ENCODE assay signal across 11 cellular contexts in the genomic region with DNA sequence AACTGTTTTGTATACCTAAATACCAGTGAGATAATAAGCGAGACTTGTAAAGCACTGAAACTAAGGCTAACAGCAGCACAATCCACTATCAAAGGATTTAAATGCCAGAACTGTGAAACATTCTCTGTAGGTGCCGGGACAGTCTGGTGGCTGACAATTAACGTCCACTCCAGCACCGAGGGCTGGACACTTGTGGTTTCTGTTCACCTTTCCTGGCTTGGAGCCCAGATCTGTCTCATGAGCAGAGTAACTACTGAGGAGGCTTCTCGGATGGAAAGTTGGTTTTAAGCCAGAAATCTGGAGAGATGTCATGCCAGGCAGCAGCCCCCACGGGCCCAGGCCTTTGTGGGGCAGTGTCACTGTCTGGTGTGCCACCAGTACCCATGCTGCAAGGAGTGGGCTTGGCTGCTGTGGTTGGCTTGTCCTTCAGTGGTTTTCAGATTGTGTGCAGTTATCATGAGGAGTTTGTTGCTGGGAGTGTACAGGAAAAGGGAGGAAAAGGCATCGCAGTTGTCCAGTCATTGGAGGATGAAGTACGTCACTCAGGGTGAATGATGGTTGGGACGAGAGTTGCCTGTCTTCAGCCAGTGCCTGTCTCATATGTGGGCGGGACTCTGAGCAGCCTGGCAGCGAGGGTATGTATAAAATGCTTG. TPM values are rescaled to one million over a fixed set of nuclear protein-coding genes. Genes with fewer than 3 reads are reported as not detected.
DNase-seq lines count a peak whose midpoint lies in the region; ATAC-seq and TF ChIP-seq lines count a peak whose summit lies in the region.
"Had no signal": no experiment of that assay in that cellular context is flagged by ENCODE, and none has a peak within 500 bp of the region (broad histone marks: within the 10 kb centered on the region; RNA-seq: fewer than 3 reads in every experiment).

No MANE protein-coding gene starts in this region.

- no peak overlapping the region for H3K9ac ChIP-seq in neuronal stem cell (ENCODE audit: low read depth, low read length, poor library complexity)

- no peak overlapping the region for H2BK5ac ChIP-seq in neuronal stem cell (ENCODE audit: low read length)

- H3K4me2 ChIP-seq in neuronal stem cell (ENCODE audit: insufficient read depth, low read length, poor library complexity, severe bottlenecking): no peak overlapping the region

- no peak for ATAC-seq in HG03439 (IDR thresholded peaks at IDR 0.05; ENCODE audit: unreplicated experiment)

- no peak overlapping the region for H2AK5ac ChIP-seq in neuronal stem cell (ENCODE audit: low read depth, low read length)

- H2AFZ ChIP-seq in neuronal stem cell (ENCODE audit: low read length): no peak overlapping the region

- no peak overlapping the region for H2BK120ac ChIP-seq in neuronal stem cell (ENCODE audit: low read depth, low read length)

- no peaks in the 10 kb centered on the region for H3K4me1 ChIP-seq in neuronal stem cell (ENCODE audit: control insufficient read depth in 2 of 2, insufficient read depth in 1 of 2, low read depth in 1 of 2, low read length in 2 of 2)

- no peak overlapping the region for H4K91ac ChIP-seq in neuronal stem cell (ENCODE audit: low read depth, low read length, poor library complexity)

- H4K8ac ChIP-seq in neuronal stem cell (ENCODE audit: low read depth, low read length): no peak overlapping the region

- H3K79me1 ChIP-seq in neuronal stem cell (ENCODE audit: low read depth, low read length): peaks cover 2% of the 10 kb centered on the region

- H2BK15ac ChIP-seq in neuronal stem cell (ENCODE audit: low read length): no peak overlapping the region

- H3K4me3 ChIP-seq in neuronal stem cell (ENCODE audit: low read length in 2 of 2): peak overlapping the region in 1 of 2 donors; percentile 44
- no peak overlapping the region for H3K4me3 ChIP-seq in coronary artery

- peak; percentile 62 for DNase-seq in Daoy (ENCODE audit: low read depth)
- peak; percentile 65 for DNase-seq in NCI-H2227 (lab: John Stamatoyannopoulos, UW; ENCODE audit: unreplicated experiment)
- DNase-seq in dermis blood vessel endothelial cell: peak; percentile 63
- DNase-seq in neuronal stem cell (ENCODE audit: low spot score): no peak
- DNase-seq in activated CD8-positive, alpha-beta memory T cell treated with anti-CD3 and anti-CD28 coated beads, Interleukin-2, amount 50 U/mL, for 48 hours: no peak
- no peak for DNase-seq in coronary artery (ENCODE audit: low spot score)
- no peak for DNase-seq in effector CD8-positive, alpha-beta T cell (lab: John Stamatoyannopoulos, UW)
- DNase-seq: activated B cell treated with CpG ODN at 0.5 μM for 24 hours, cortex of kidney had no signal

- no peaks in the 10 kb centered on the region for H3K27me3 ChIP-seq in neuronal stem cell (ENCODE audit: control insufficient read depth in 3 of 3, insufficient read depth in 3 of 3, low read depth in 1 of 3, low read length in 3 of 3)

- no peak overlapping the region for H3K27ac ChIP-seq in neuronal stem cell (replicated peaks; ENCODE audit: low read length)
- H3K27ac ChIP-seq in coronary artery: no peak overlapping the region

- H3K36me3 ChIP-seq in neuronal stem cell (replicated peaks in 1 of 2; ENCODE audit: control insufficient read depth in 2 of 2, insufficient read depth in 2 of 2, low read length in 2 of 2): peaks cover 70 to 95% of the 10 kb centered on the region in 2 donors

- H2BK12ac ChIP-seq in neuronal stem cell (ENCODE audit: low read length): peak overlapping the region; percentile 16

- no peak for TF ChIP-seq CTCF in coronary artery (IDR thresholded peaks at IDR 0.05)

- H3K4ac ChIP-seq in neuronal stem cell (ENCODE audit: low read length): no peak overlapping the region

- H3K14ac ChIP-seq in neuronal stem cell (ENCODE audit: low read length): no peak overlapping the region

- H3K9me3 ChIP-seq in neuronal stem cell (replicated peaks in 1 of 2; ENCODE audit: control insufficient read depth in 2 of 2, insufficient read depth in 1 of 2, low read depth in 1 of 2, low read length in 2 of 2): no peaks in the 10 kb centered on the region

- H3K23ac ChIP-seq in neuronal stem cell (ENCODE audit: low read depth, low read length, poor library complexity): peak overlapping the region; percentile 75

- no CpG with 5 or more reads among the region's 11 CpGs for WGBS in neuronal stem cell (ENCODE audit: extremely low coverage in 2 of 2, insufficient read length in 2 of 2, insufficient replicate concordance in 1 of 2), 2 donors

- no peak overlapping the region for H3K18ac ChIP-seq in neuronal stem cell (ENCODE audit: low read length)

RNA-seq across cellular contexts. Expression of gene UBN1, which starts 35.5 kb away (rescaled TPM):
- 19.9 and 21.7 TPM in 2 replicates for total RNA-seq in Daoy (2014; rRNA removed; shearing (Covaris generic))
- 30.1 and 44.6 TPM in 2 replicates for total RNA-seq in dermis blood vessel endothelial cell
- 23.1 TPM for polyA plus RNA-seq in neuronal stem cell (2013, experiment 1 of 2)
- polyA plus RNA-seq in neuronal stem cell (2013, experiment 2 of 2): 23.3 TPM

RNA-seq across cellular contexts. Expression of gene GLYR1, which starts 35.7 kb away (rescaled TPM):
- 23.7 and 25.7 TPM in 2 replicates for total RNA-seq in Daoy (2014; rRNA removed; shearing (Covaris generic))
- 85.6 and 103 TPM in 2 replicates for total RNA-seq in dermis blood vessel endothelial cell
- 45.6 TPM for polyA plus RNA-seq in neuronal stem cell (2013, experiment 1 of 2)
- 46.1 TPM for polyA plus RNA-seq in neuronal stem cell (2013, experiment 2 of 2)

RNA-seq across cellular contexts. Expression of gene PPL, which starts 54.2 kb away (rescaled TPM):
- total RNA-seq in Daoy (2014; rRNA removed; shearing (Covaris generic)): 0.06 and 0.27 TPM in 2 replicates
- total RNA-seq in dermis blood vessel endothelial cell: 3.6 and 7.0 TPM in 2 replicates
- polyA plus RNA-seq in neuronal stem cell (2013, experiment 1 of 2): 0.82 TPM
- polyA plus RNA-seq in neuronal stem cell (2013, experiment 2 of 2): 0.98 TPM
- total RNA-seq: mononuclear cell had no signal

Comparison
In these comparisons a context has a peak if more than half of its experiments do, and no peak if none do; other contexts are left out.
1. DNase-seq: peak in Daoy (single experiment), NCI-H2227 (single experiment) and dermis blood vessel endothelial cell (single experiment); none in neuronal stem cell (single experiment), activated CD8-positive, alpha-beta memory T cell treated with anti-CD3 and anti-CD28 coated beads, Interleukin-2, amount 50 U/mL, for 48 hours (single experiment), coronary artery (single experiment) and effector CD8-positive, alpha-beta T cell (single experiment).